Comparison of ENCODE assay signal across 31 cellular contexts in genomic region chr6:3213334-3213695, GRCh38. TPM values are rescaled to one million over a fixed set of nuclear protein-coding genes. Genes with fewer than 3 reads are reported as not detected.
"Had no signal": no experiment of that assay in that cellular context is flagged by ENCODE, and none has a peak within 500 bp of the region (broad histone marks: within the 10 kb centered on the region; RNA-seq: fewer than 3 reads in every experiment).

No MANE protein-coding gene starts in this region.

- H3K9me3 Mint-ChIP-seq: naive thymus-derived CD8-positive, alpha-beta T cell; natural killer cell treated with Interleukin-12 subunit alpha and Interleukin-12 subunit beta and Interleukin-15 and Interleukin-18, amount 100 ng/mL, for 72 hours; nephron progenitor cell; neural crest cell; stimulated activated effector memory CD8-positive, alpha-beta T cell treated with anti-CD3 and anti-CD28 coated beads, Interleukin-12 subunit alpha, Interleukin-12 subunit beta, amount 100 ng/mL, for 72 hours; stimulated activated naive CD8-positive, alpha-beta T cell treated with anti-CD3 and anti-CD28 coated beads, Interleukin-15, amount 100 ng/mL, for 72 hours; type B pancreatic cell had no signal

- H3K9ac ChIP-seq: parathyroid adenoma had no signal

- H3K4me3 Mint-ChIP-seq: naive thymus-derived CD8-positive, alpha-beta T cell; natural killer cell treated with Interleukin-12 subunit alpha and Interleukin-12 subunit beta and Interleukin-15 and Interleukin-18, amount 100 ng/mL, for 72 hours; nephron progenitor cell; neural crest cell; stimulated activated effector memory CD8-positive, alpha-beta T cell treated with anti-CD3 and anti-CD28 coated beads, Interleukin-12 subunit alpha, Interleukin-12 subunit beta, amount 100 ng/mL, for 72 hours; stimulated activated naive CD8-positive, alpha-beta T cell treated with anti-CD3 and anti-CD28 coated beads, Interleukin-15, amount 100 ng/mL, for 72 hours; type B pancreatic cell had no signal

- FAIRE-seq: small intestine had no signal

- H3K27ac Mint-ChIP-seq: natural killer cell treated with Interleukin-12 subunit alpha and Interleukin-12 subunit beta and Interleukin-15 and Interleukin-18, amount 100 ng/mL, for 72 hours; nephron progenitor cell; progenitor cell of endocrine pancreas; stimulated activated effector memory CD8-positive, alpha-beta T cell treated with anti-CD3 and anti-CD28 coated beads, Interleukin-12 subunit alpha, Interleukin-12 subunit beta, amount 100 ng/mL, for 72 hours; stimulated activated naive CD8-positive, alpha-beta T cell treated with anti-CD3 and anti-CD28 coated beads, Interleukin-15, amount 100 ng/mL, for 72 hours; type B pancreatic cell had no signal

- H3K36me3 ChIP-seq: neutrophil, ovary, right lobe of liver, sigmoid colon, suprapubic skin, tibial artery, transverse colon, upper lobe of right lung, uterus had no signal

- H3K79me2 ChIP-seq: parathyroid adenoma had no signal

- H3K27me3 ChIP-seq: ovary, right lobe of liver, sigmoid colon, suprapubic skin, testis, tibial artery, uterus had no signal

- H3K36me3 Mint-ChIP-seq: naive thymus-derived CD8-positive, alpha-beta T cell; natural killer cell treated with Interleukin-12 subunit alpha and Interleukin-12 subunit beta and Interleukin-15 and Interleukin-18, amount 100 ng/mL, for 72 hours; stimulated activated effector memory CD8-positive, alpha-beta T cell treated with anti-CD3 and anti-CD28 coated beads, Interleukin-12 subunit alpha, Interleukin-12 subunit beta, amount 100 ng/mL, for 72 hours; type B pancreatic cell had no signal

- H3K9me3 ChIP-seq: neutrophil, ovary, psoas muscle, right lobe of liver, sigmoid colon, suprapubic skin, testis, tibial artery, transverse colon, upper lobe of right lung, uterus had no signal

- H2AFZ ChIP-seq: parathyroid adenoma had no signal

- H3K27ac ChIP-seq: neutrophil, ovary, parathyroid adenoma, psoas muscle, right lobe of liver, suprapubic skin, testis, tibial artery, transverse colon, upper lobe of right lung, uterus had no signal

- DNase-seq: naive thymus-derived CD8-positive, alpha-beta T cell; nephron progenitor cell; occipital lobe; ovary; posterior cingulate gyrus; psoas muscle; right cardiac atrium; right lobe of liver; sigmoid colon; small intestine; stimulated activated CD4-positive, alpha-beta T cell treated with anti-CD3 and anti-CD28 coated beads, Interleukin-15, amount 100 ng/mL, for 24 hours; stimulated activated CD4-positive, alpha-beta T cell treated with anti-CD3 and anti-CD28 coated beads, Interleukin-2, amount 100 ng/mL, for 24 hours; stimulated activated CD4-positive, alpha-beta T cell treated with anti-CD3 and anti-CD28 coated beads, Interleukin-2, amount 100 ng/mL, for 48 hours; stimulated activated CD4-positive, alpha-beta T cell treated with anti-CD3 and anti-CD28 coated beads, Interleukin-4, amount 100 ng/mL, for 24 hours; stimulated activated naive CD4-positive, alpha-beta T cell; stimulated activated naive CD8-positive, alpha-beta T cell treated with anti-CD3 and anti-CD28 coated beads, Interleukin-15, amount 100 ng/mL, for 72 hours; stimulated activated naive CD8-positive, alpha-beta T cell treated with anti-CD3 and anti-CD28 coated beads, Interleukin-15, Interleukin-2, amounts not matched to agents 100 U/mL and 50 U/mL, for 24 hours; substantia nigra; testis; tibial artery; transverse colon; upper lobe of right lung; uterus had no signal

- ATAC-seq: naive thymus-derived CD8-positive, alpha-beta T cell; natural killer cell treated with Interleukin-12 subunit alpha and Interleukin-12 subunit beta and Interleukin-15 and Interleukin-18, amount 100 ng/mL, for 72 hours; psoas muscle; right cardiac atrium; right lobe of liver; stimulated activated effector memory CD8-positive, alpha-beta T cell treated with anti-CD3 and anti-CD28 coated beads, Interleukin-12 subunit alpha, Interleukin-12 subunit beta, amount 100 ng/mL, for 72 hours; stimulated activated naive CD8-positive, alpha-beta T cell treated with anti-CD3 and anti-CD28 coated beads, Interleukin-15, amount 100 ng/mL, for 72 hours; stimulated activated naive CD8-positive, alpha-beta T cell treated with anti-CD3 and anti-CD28 coated beads, Interleukin-15, Interleukin-2, amounts not matched to agents 100 U/mL and 50 U/mL, for 24 hours; upper lobe of right lung had no signal

- H3K4me3 ChIP-seq: ovary, psoas muscle, right lobe of liver, sigmoid colon, suprapubic skin, testis, tibial artery, transverse colon, upper lobe of right lung, uterus had no signal

- H3K4me1 ChIP-seq: parathyroid adenoma, psoas muscle, right lobe of liver, testis, upper lobe of right lung had no signal

RNA-seq across cellular contexts. Expression of gene TUBB2B, which starts 14.1 kb away (rescaled TPM):
- total RNA-seq: naive thymus-derived CD8-positive, alpha-beta T cell; natural killer cell treated with Interleukin-12 subunit alpha and Interleukin-12 subunit beta and Interleukin-15 and Interleukin-18, amount 100 ng/mL, for 72 hours had no signal
